Comparison of ENCODE assay signal across 24 cellular contexts in the genomic region with DNA sequence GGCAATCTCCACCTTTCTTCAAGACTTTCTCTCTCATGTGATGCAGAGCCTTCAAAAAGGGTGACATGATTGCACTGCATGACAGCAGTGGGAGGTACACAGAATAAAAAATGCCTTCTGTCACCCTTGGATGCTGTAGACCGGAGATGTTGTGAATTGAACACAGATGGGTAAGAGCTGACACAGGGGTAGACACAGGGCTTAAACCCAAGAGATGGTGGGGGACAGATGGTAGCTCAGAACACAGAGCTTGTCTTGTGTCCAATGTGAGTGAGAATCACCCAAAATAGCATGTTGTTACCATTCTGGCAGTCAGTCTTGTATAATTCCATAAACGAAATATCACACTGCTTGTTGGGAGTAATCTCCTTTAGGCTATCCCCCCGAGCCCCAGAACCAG.
"Had no signal": no experiment of that assay in that cellular context is flagged by ENCODE, and none has a peak within 500 bp of the region (broad histone marks: within the 10 kb centered on the region; RNA-seq: fewer than 3 reads in every experiment).

No MANE protein-coding gene starts in this region.

- DNase-seq: activated CD4-positive, alpha-beta memory T cell treated with anti-CD3 and anti-CD28 coated beads for 36 hours; activated CD4-positive, alpha-beta T cell treated with anti-CD3 and anti-CD28 coated beads for 36 hours; activated CD4-positive, alpha-beta T cell treated with anti-CD3 and anti-CD28 coated beads, Interleukin-2, amount 10 ng/mL, durations not matched to agents 24 days and 14 days; activated CD4-positive, CD25-positive, alpha-beta regulatory T cell; activated CD4-positive, CD25-positive, alpha-beta regulatory T cell treated with anti-CD3 and anti-CD28 coated beads, Interleukin-2, amount 50 U/mL, for 72 hours; activated CD8-positive, alpha-beta memory T cell treated with anti-CD3 and anti-CD28 coated beads, Interleukin-2, amount 10 ng/mL, durations not matched to agents 7 days and 5 days; activated CD8-positive, alpha-beta memory T cell treated with anti-CD3 and anti-CD28 coated beads, Interleukin-2, amount 50 U/mL, for 4 hours; activated CD8-positive, alpha-beta T cell treated with anti-CD3 and anti-CD28 coated beads, Interleukin-2, amount 10 ng/mL, durations not matched to agents 7 days and 5 days; activated effector memory CD4-positive, alpha-beta T cell treated with anti-CD3 and anti-CD28 coated beads, Interleukin-2, amount 50 U/mL, for 16 hours; activated naive CD4-positive, alpha-beta T cell treated with anti-CD3 and anti-CD28 coated beads for 36 hours; activated naive CD8-positive, alpha-beta T cell treated with anti-CD3 and anti-CD28 coated beads for 36 hours; activated naive CD8-positive, alpha-beta T cell treated with anti-CD3 and anti-CD28 coated beads, Interleukin-2, amount 50 U/mL, for 24 hours; activated T-cell treated with anti-CD3 and anti-CD28 coated beads, Interleukin-2, amount 50 U/mL, for 1 hour; activated T-cell treated with anti-CD3 and anti-CD28 coated beads, Interleukin-2, amount 50 U/mL, for 48 hours; adrenal gland; amygdala; aorta; body of pancreas; effector memory CD4-positive, alpha-beta T cell; endodermal cell; foreskin fibroblast; head of caudate nucleus; T-helper 17 cell had no signal

- ATAC-seq: activated CD4-positive, alpha-beta T cell treated with anti-CD3 and anti-CD28 coated beads for 36 hours; activated CD8-positive, alpha-beta memory T cell treated with anti-CD3 and anti-CD28 coated beads, Interleukin-2, amount 10 ng/mL, durations not matched to agents 7 days and 5 days; activated CD8-positive, alpha-beta T cell treated with anti-CD3 and anti-CD28 coated beads, Interleukin-2, amount 10 ng/mL, durations not matched to agents 7 days and 5 days; activated naive CD8-positive, alpha-beta T cell treated with anti-CD3 and anti-CD28 coated beads, Interleukin-2, amount 50 U/mL, for 24 hours; body of pancreas; esophagus mucosa; T-helper 17 cell had no signal
